Comparison of ENCODE assay signal across 12 cellular contexts in the genomic region with DNA sequence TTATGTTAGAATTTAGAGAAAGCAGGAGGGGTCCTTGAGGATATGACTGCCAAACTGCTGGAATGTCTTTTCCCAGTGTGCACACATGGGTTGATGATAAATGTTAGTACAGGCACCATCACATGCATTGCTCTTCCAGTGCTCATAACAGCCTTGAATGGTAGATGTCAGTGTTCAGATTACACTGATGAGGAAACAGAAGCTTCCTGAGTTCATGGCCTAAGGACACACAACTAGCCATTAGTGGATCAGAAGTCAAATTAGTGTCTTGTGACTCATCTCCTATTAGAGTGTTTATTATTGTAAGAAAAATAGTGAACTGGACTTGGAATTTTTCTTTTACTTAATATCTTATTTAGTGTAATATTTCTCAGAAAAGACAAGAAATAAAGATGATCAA.
A peak's percentile ranks its signal among the peaks of the same experiment; 100 is the strongest.
DNase-seq lines count a peak whose midpoint lies in the region; ATAC-seq lines count a peak whose summit lies in the region.
"Had no signal": no experiment of that assay in that cellular context is flagged by ENCODE, and none has a peak within 500 bp of the region (broad histone marks: within the 10 kb centered on the region; RNA-seq: fewer than 3 reads in every experiment).

No MANE protein-coding gene starts in this region.

- H3K27me3 ChIP-seq in aorta (ENCODE audit: control insufficient read depth in 1 of 2, insufficient read depth in 2 of 2, low read length in 1 of 2) = no peaks in the 10 kb centered on the region

- no peak overlapping the region for H3K27ac ChIP-seq in aorta (ENCODE audit: low read depth in 1 of 2, low read length in 2 of 2)

- H3K36me3 ChIP-seq in aorta (ENCODE audit: control insufficient read depth in 1 of 2, insufficient read depth in 2 of 2, low read length in 1 of 2) = no peaks in the 10 kb centered on the region

- DNase-seq in left ventricle myocardium superior (no peak), Right ventricle myocardium inferior (ENCODE audit: missing footprints) (no peak), amniotic epithelial cell (ENCODE audit: low read depth) (peak; percentile 91), islet precursor cell (peak; percentile 72), aorta (no peak), NCI-H1930 (lab: John Stamatoyannopoulos, UW) (no peak), epidermal melanocyte (ENCODE audit: insufficient read length, low spot score) (no peak)
- DNase-seq in NK-92 treated with Interleukin-12 subunit alpha and Interleukin-12 subunit beta, amount 100 ng/mL, for 24 hours (lab: John Stamatoyannopoulos, UW) = no peak
- DNase-seq: ACHN; activated CD4-positive, alpha-beta memory T cell treated with anti-CD3 and anti-CD28 coated beads, Interleukin-2, amount 10 ng/mL, durations not matched to agents 7 days and 5 days; Karpas-422; right cardiac atrium had no signal

- H3K4me1 ChIP-seq in aorta (ENCODE audit: control insufficient read depth in 1 of 2, insufficient read depth in 2 of 2, low read length in 2 of 2) = no peaks in the 10 kb centered on the region

- ATAC-seq in left ventricle myocardium superior (peak; percentile 22), Right ventricle myocardium inferior (no peak), aorta (ENCODE audit: low FRiP score) (peak; percentile 41)

- H3K4me3 ChIP-seq in aorta (ENCODE audit: low read length in 2 of 2) = no peak overlapping the region

- H3K9me3 ChIP-seq in aorta (ENCODE audit: control insufficient read depth, low read length) = no peaks in the 10 kb centered on the region

- intact Hi-C loops in left ventricle myocardium superior (cut with micrococcal nuclease) (no loop called here), Right ventricle myocardium inferior (cut with DNase I) (no loop called here), aorta (cut with DNase I) (no loop called here)

Comparison
In these comparisons a context has a peak if more than half of its experiments do, and no peak if none do; other contexts are left out.
1. DNase-seq: peak in amniotic epithelial cell (single experiment) and islet precursor cell (single experiment); none in left ventricle myocardium superior (single experiment), Right ventricle myocardium inferior (single experiment), aorta (0 of 2), NCI-H1930 (0 of 2), NK-92 treated with Interleukin-12 subunit alpha and Interleukin-12 subunit beta, amount 100 ng/mL, for 24 hours (single experiment) and epidermal melanocyte (single experiment).